ENCODE assay signal across 30 cellular contexts in genomic region chr13:53032849-53033248, GRCh38. TPM values are rescaled to one million over a fixed set of nuclear protein-coding genes. Genes with fewer than 3 reads are reported as not detected.
"Had no signal": no experiment of that assay in that cellular context is flagged by ENCODE, and none has a peak within 500 bp of the region (broad histone marks: within the 10 kb centered on the region; RNA-seq: fewer than 3 reads in every experiment).

No MANE protein-coding gene starts in this region.

- H3K27ac Mint-ChIP-seq: effector memory CD8-positive, alpha-beta T cell; endodermal cell; mesothelial cell of epicardium; naive thymus-derived CD4-positive, alpha-beta T cell had no signal

- H3K4me3 Mint-ChIP-seq: effector memory CD8-positive, alpha-beta T cell; endodermal cell; mesothelial cell of epicardium; naive thymus-derived CD4-positive, alpha-beta T cell had no signal

- H3K27ac ChIP-seq: coronary artery, dorsolateral prefrontal cortex, epithelial cell of prostate, esophagus squamous epithelium, gastrocnemius medialis, heart right ventricle, lower lobe of right lung had no signal

- FAIRE-seq: colon, endometrium, islet of Langerhans, keratinocyte had no signal

- H3K36me3 Mint-ChIP-seq: mesothelial cell of epicardium; naive thymus-derived CD4-positive, alpha-beta T cell had no signal

- H3K4me1 Mint-ChIP-seq: endodermal cell; mesothelial cell of epicardium; naive thymus-derived CD4-positive, alpha-beta T cell had no signal

- H3K4me3 ChIP-seq: coronary artery, dorsolateral prefrontal cortex, esophagus squamous epithelium, gastrocnemius medialis, heart right ventricle, left lung, lower lobe of right lung, mucosa of descending colon had no signal

- H3K36me3 ChIP-seq: esophagus squamous epithelium, gastrocnemius medialis, heart right ventricle, left lung, lower lobe of right lung had no signal

- H3K9me3 Mint-ChIP-seq: effector memory CD8-positive, alpha-beta T cell; endodermal cell; mesothelial cell of epicardium had no signal

- H3K9me3 ChIP-seq: esophagus squamous epithelium, gastrocnemius medialis, heart right ventricle, left lung, lower lobe of right lung, mucosa of descending colon had no signal

- H3K4me1 ChIP-seq: esophagus squamous epithelium, gastrocnemius medialis, heart right ventricle, left lung, lower lobe of right lung had no signal

- H3K27me3 ChIP-seq: dorsolateral prefrontal cortex, gastrocnemius medialis, left lung had no signal

- DNase-seq: dermis blood vessel endothelial cell; dorsolateral prefrontal cortex; effector CD8-positive, alpha-beta T cell; effector memory CD8-positive, alpha-beta T cell; endodermal cell; erythroblast; esophagus squamous epithelium; foreskin fibroblast; foreskin melanocyte; gastrocnemius medialis; glutamatergic neuron; head of caudate nucleus; heart right ventricle; hippocampal formation; kidney glomerular epithelial cell; left lung; left ventricle myocardium superior; lower lobe of right lung; mesenchymal stem cell; mucosa of descending colon; naive thymus-derived CD4-positive, alpha-beta T cell had no signal

RNA-seq across cellular contexts. Expression of gene OLFM4, which starts 4.2 kb away (rescaled TPM):
- total RNA-seq: endodermal cell; glomerular endothelial cell; lower lobe of right lung; lung microvascular endothelial cell; mesothelial cell of epicardium; naive thymus-derived CD4-positive, alpha-beta T cell had no signal
- polyA plus RNA-seq: keratinocyte; naive thymus-derived CD4-positive, alpha-beta T cell had no signal
